ENCODE assay signal across 23 cellular contexts in the genomic region with DNA sequence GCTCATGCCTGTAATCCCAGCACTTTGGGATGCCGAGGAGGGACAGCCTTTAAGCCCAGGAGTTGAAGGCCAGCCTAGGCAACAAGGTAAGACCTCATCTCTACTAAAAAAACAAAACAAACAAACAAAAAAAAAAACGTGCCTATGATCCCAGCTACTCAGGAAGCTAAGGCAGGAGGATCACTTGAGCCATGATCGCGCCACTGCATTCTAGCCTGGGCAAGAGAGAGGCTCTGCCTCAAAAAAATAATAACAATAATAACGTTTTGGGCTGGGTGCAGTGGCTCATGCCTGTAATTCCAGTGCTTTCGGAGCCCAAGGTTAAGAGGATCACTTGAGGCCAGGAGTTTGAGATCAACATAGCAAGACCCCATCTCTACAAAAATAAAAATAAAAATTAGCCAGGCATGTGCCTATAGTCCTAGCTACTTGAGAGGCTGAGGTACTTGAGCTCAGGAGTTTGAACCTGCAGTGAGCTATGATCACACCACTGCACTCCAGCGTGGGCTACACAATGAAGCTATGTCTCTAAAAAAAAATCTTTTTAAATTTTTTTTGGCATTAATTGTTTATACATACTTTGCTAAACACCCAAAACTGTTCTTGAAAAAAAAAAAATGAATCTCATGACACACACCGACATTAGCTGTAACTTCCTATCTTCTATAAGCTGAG.
"Had no signal": no experiment of that assay in that cellular context is flagged by ENCODE, and none has a peak within 500 bp of the region (broad histone marks: within the 10 kb centered on the region; RNA-seq: fewer than 3 reads in every experiment).

No MANE protein-coding gene starts in this region.

- H3K27me3 Mint-ChIP-seq: stimulated activated naive CD8-positive, alpha-beta T cell treated with anti-CD3 and anti-CD28 coated beads, Interleukin-15, amount 100 ng/mL, for 72 hours had no signal

- H3K4me3 ChIP-seq: body of pancreas, lung, skin epidermis, upper lobe of right lung had no signal

- H3K9me3 ChIP-seq: body of pancreas, upper lobe of right lung had no signal

- FAIRE-seq: colon, endometrium, kidney had no signal

- ATAC-seq: activated CD8-positive, alpha-beta T cell treated with anti-CD3 and anti-CD28 coated beads, Interleukin-2, amount 10 ng/mL, durations not matched to agents 7 days and 5 days; body of pancreas; left lobe of liver; stimulated activated naive CD8-positive, alpha-beta T cell treated with anti-CD3 and anti-CD28 coated beads, Interleukin-15, amount 100 ng/mL, for 72 hours; upper lobe of right lung had no signal

- H3K27ac ChIP-seq: body of pancreas, skin epidermis, upper lobe of right lung had no signal

- H3K36me3 ChIP-seq: upper lobe of right lung had no signal

- H3K27ac Mint-ChIP-seq: activated CD4-positive, alpha-beta T cell treated with anti-CD3 and anti-CD28 coated beads, Interleukin-2, amount 10 ng/mL, durations not matched to agents 24 days and 14 days; activated CD8-positive, alpha-beta T cell treated with anti-CD3 and anti-CD28 coated beads, Interleukin-2, amount 10 ng/mL, durations not matched to agents 7 days and 5 days; activated naive CD8-positive, alpha-beta T cell treated with anti-CD3 and anti-CD28 coated beads, Interleukin-2, amount 10 ng/mL, durations not matched to agents 7 days and 5 days; progenitor cell of endocrine pancreas had no signal

- H3K9me3 Mint-ChIP-seq: activated CD4-positive, alpha-beta T cell treated with anti-CD3 and anti-CD28 coated beads, Interleukin-2, amount 10 ng/mL, durations not matched to agents 24 days and 14 days; activated naive CD8-positive, alpha-beta T cell treated with anti-CD3 and anti-CD28 coated beads, Interleukin-2, amount 10 ng/mL, durations not matched to agents 7 days and 5 days; stimulated activated naive CD8-positive, alpha-beta T cell treated with anti-CD3 and anti-CD28 coated beads, Interleukin-15, amount 100 ng/mL, for 72 hours had no signal

- H3K27me3 ChIP-seq: body of pancreas, upper lobe of right lung had no signal

- DNase-seq: activated CD4-positive, alpha-beta T cell treated with anti-CD3 and anti-CD28 coated beads, Interleukin-2, amount 10 ng/mL, durations not matched to agents 24 days and 14 days; activated CD4-positive, CD25-positive, alpha-beta regulatory T cell; activated CD8-positive, alpha-beta T cell treated with anti-CD3 and anti-CD28 coated beads, Interleukin-2, amount 10 ng/mL, durations not matched to agents 7 days and 5 days; activated naive CD4-positive, alpha-beta T cell; activated naive CD8-positive, alpha-beta T cell treated with anti-CD3 and anti-CD28 coated beads, Interleukin-2, amount 10 ng/mL, durations not matched to agents 7 days and 5 days; amygdala; body of pancreas; central memory CD4-positive, alpha-beta T cell; erythroblast; foreskin melanocyte; glutamatergic neuron; hypothalamus; kidney; stimulated activated CD4-positive, alpha-beta T cell treated with anti-CD3 and anti-CD28 coated beads, Interleukin-15, amount 100 ng/mL, for 24 hours; stimulated activated CD4-positive, alpha-beta T cell treated with anti-CD3 and anti-CD28 coated beads, Interleukin-2, amount 100 ng/mL, for 48 hours; stimulated activated naive CD8-positive, alpha-beta T cell treated with anti-CD3 and anti-CD28 coated beads, Interleukin-15, amount 100 ng/mL, for 72 hours; upper lobe of right lung had no signal
